In genomic region chr14:90816686-90817436, GRCh38 we compare ENCODE assay signal across 10 cellular contexts. TPM values are rescaled to one million over a fixed set of nuclear protein-coding genes. Genes with fewer than 3 reads are reported as not detected.
DNase-seq lines count a peak whose midpoint lies in the region; ATAC-seq and TF ChIP-seq lines count a peak whose summit lies in the region.
"Had no signal": no experiment of that assay in that cellular context is flagged by ENCODE, and none has a peak within 500 bp of the region (broad histone marks: within the 10 kb centered on the region; RNA-seq: fewer than 3 reads in every experiment).

No MANE protein-coding gene starts in this region.

- H3K4me1 Mint-ChIP-seq in stimulated activated naive CD8-positive, alpha-beta T cell treated with anti-CD3 and anti-CD28 coated beads, Interleukin-15, Interleukin-2, amounts not matched to agents 100 ng/mL and 50 ng/mL, for 24 hours (ENCODE audit: low read depth) = peaks cover 14% of the 10 kb centered on the region

- no peak for TF ChIP-seq POLR2A in GM18505 (IDR thresholded peaks at IDR 0.05; ENCODE audit: borderline replicate concordance, extremely low read depth, insufficient read depth, insufficient read length)

- H3K36me3 ChIP-seq in ectodermal cell (ENCODE audit: control insufficient read depth, insufficient read depth, low read length) (no peaks in the 10 kb centered on the region), mesodermal cell (ENCODE audit: control insufficient read depth, insufficient read depth, low read length) (no peaks in the 10 kb centered on the region)

- ATAC-seq in stimulated activated naive CD8-positive, alpha-beta T cell treated with anti-CD3 and anti-CD28 coated beads, Interleukin-15, Interleukin-2, amounts not matched to agents 100 U/mL and 50 U/mL, for 24 hours = no peak
- ATAC-seq in GM18505 (IDR thresholded peaks at IDR 0.05; ENCODE audit: unreplicated experiment) = no peak

- DNase-seq in stimulated activated naive CD8-positive, alpha-beta T cell treated with anti-CD3 and anti-CD28 coated beads, Interleukin-15, Interleukin-2, amounts not matched to agents 100 U/mL and 50 U/mL, for 24 hours = no peak
- DNase-seq in HEK293T (ENCODE audit: extremely low spot score) (no peak), NCI-H446 (lab: John Stamatoyannopoulos, UW) (no peak)
- DNase-seq in activated effector memory CD4-positive, alpha-beta T cell treated with Interleukin-2 at 50 U/mL for 16 hours = no peak
- DNase-seq: DMS153 had no signal

- H3K4me3 ChIP-seq in ectodermal cell (ENCODE audit: insufficient read depth, low read depth, low read length) (peak overlapping the region; percentile 13), mesodermal cell (ENCODE audit: extremely low read depth, insufficient read depth, low read length, poor library complexity, severe bottlenecking) (peak overlapping the region; percentile 21)

- CTCF ChIA-PET in HEK293T (lab: Yijun Ruan, JAX) = interaction anchor here (1.1 kb wide), 1 partner anchor 57 kb away, joined by 3 read pairs; no protein-coding TSS in a partner anchor

- H3K9me3 ChIP-seq in ectodermal cell (ENCODE audit: control insufficient read depth, low read length) (no peaks in the 10 kb centered on the region), mesodermal cell (ENCODE audit: control insufficient read depth, low read length) (no peaks in the 10 kb centered on the region)

- POLR2A ChIA-PET in HEK293T (lab: Yijun Ruan, JAX) = interaction anchor here (1.5 to 1.9 kb wide), 3 partner anchors 12 to 298 kb away, joined by 3 to 5 read pairs (median 4); no protein-coding TSS in a partner anchor

- peaks cover 15% of the 10 kb centered on the region for H3K27me3 ChIP-seq in ectodermal cell (ENCODE audit: control insufficient read depth, insufficient read depth, low read length, poor library complexity, severe bottlenecking)

- H3K36me3 Mint-ChIP-seq in stimulated activated naive CD8-positive, alpha-beta T cell treated with anti-CD3 and anti-CD28 coated beads, Interleukin-15, Interleukin-2, amounts not matched to agents 100 ng/mL and 50 ng/mL, for 24 hours (ENCODE audit: low read depth) = no peaks in the 10 kb centered on the region

- H3K4me3 Mint-ChIP-seq in stimulated activated naive CD8-positive, alpha-beta T cell treated with anti-CD3 and anti-CD28 coated beads, Interleukin-15, Interleukin-2, amounts not matched to agents 100 ng/mL and 50 ng/mL, for 24 hours = peak overlapping the region; percentile 38

- WGBS in ectodermal cell, 2 experiments = 49 to 51% methylated on average over 16 of the region's 16 CpGs
- WGBS in mesodermal cell (ENCODE audit: insufficient coverage in 2 of 2), 2 experiments = 66 to 80% methylated on average over 10 to 13 of the region's 16 CpGs

- no peak overlapping the region for H3K27ac ChIP-seq in ectodermal cell (ENCODE audit: insufficient read depth, low read depth, low read length, poor library complexity, severe bottlenecking)
- H3K27ac ChIP-seq in mesodermal cell (ENCODE audit: low read depth, low read length, severe bottlenecking) = no peak overlapping the region
- H3K27ac ChIP-seq: KMS-11 had no signal

- H3K4me1 ChIP-seq in ectodermal cell (ENCODE audit: control insufficient read depth, insufficient read depth, low read length) (peaks cover 12% of the 10 kb centered on the region), mesodermal cell (ENCODE audit: control insufficient read depth, insufficient read depth, low read length, poor library complexity, severe bottlenecking) (peaks cover 2% of the 10 kb centered on the region)

- no peaks in the 10 kb centered on the region for H3K9me3 Mint-ChIP-seq in stimulated activated naive CD8-positive, alpha-beta T cell treated with anti-CD3 and anti-CD28 coated beads, Interleukin-15, Interleukin-2, amounts not matched to agents 100 ng/mL and 50 ng/mL, for 24 hours

- H3K27ac Mint-ChIP-seq in stimulated activated naive CD8-positive, alpha-beta T cell treated with anti-CD3 and anti-CD28 coated beads, Interleukin-15, Interleukin-2, amounts not matched to agents 100 ng/mL and 50 ng/mL, for 24 hours = no peak overlapping the region

- H3K27me3 Mint-ChIP-seq in stimulated activated naive CD8-positive, alpha-beta T cell treated with anti-CD3 and anti-CD28 coated beads, Interleukin-15, Interleukin-2, amounts not matched to agents 100 ng/mL and 50 ng/mL, for 24 hours = peaks cover 13% of the 10 kb centered on the region

TF ChIP-seq in HEK293T, 16 proteins besides CTCF, POLR2A, EP300 and RAD21:
- TF ChIP-seq ARNT (IDR thresholded peaks at IDR 0.05) (no peak), FOXK2 (IDR thresholded peaks at IDR 0.05) (no peak), SUZ12 (IDR thresholded peaks at IDR 0.05) (no peak), FOXA1 (IDR thresholded peaks at IDR 0.05) (no peak), ELF4 (IDR thresholded peaks at IDR 0.05) (no peak), SP1 (IDR thresholded peaks at IDR 0.05) (no peak), CTBP1 (IDR thresholded peaks at IDR 0.05; ENCODE audit: borderline replicate concordance) (no peak), NFRKB (IDR thresholded peaks at IDR 0.05) (no peak), PKNOX1 (IDR thresholded peaks at IDR 0.05) (no peak), ZNF384 (IDR thresholded peaks at IDR 0.05) (no peak), BHLHE40 (IDR thresholded peaks at IDR 0.05; ENCODE audit: borderline replicate concordance) (no peak), L3MBTL2 (conservative IDR thresholded peaks at IDR 0.05) (no peak), LEF1 (IDR thresholded peaks at IDR 0.05; ENCODE audit: borderline replicate concordance) (no peak), TARDBP (IDR thresholded peaks at IDR 0.05) (no peak), HDGF (IDR thresholded peaks at IDR 0.05; ENCODE audit: borderline replicate concordance) (no peak), FOXM1 (IDR thresholded peaks at IDR 0.05; ENCODE audit: borderline replicate concordance) (no peak)

RNA-seq across cellular contexts. Expression of gene TTC7B, which starts 0.6 kb away (rescaled TPM):
- 27.9 TPM for polyA plus RNA-seq in ectodermal cell (2013, experiment 1 of 4)
- polyA plus RNA-seq in ectodermal cell (2013, experiment 2 of 4) = 27.8 TPM
- 30.2 TPM for polyA plus RNA-seq in ectodermal cell (2013, experiment 3 of 4)
- 32.3 TPM for polyA plus RNA-seq in ectodermal cell (2013, experiment 4 of 4)
- 71.0 TPM for polyA plus RNA-seq in mesodermal cell (2013, experiment 1 of 2)
- 57.2 TPM for polyA plus RNA-seq in mesodermal cell (2013, experiment 2 of 2)
